ENCODE assay signal across 1 cellular context in genomic region chr1:16186655-16187235, GRCh38.
TF ChIP-seq lines count a peak whose summit lies in the region.

No MANE protein-coding gene starts in this region.

TF ChIP-seq in H1, 55 proteins besides CTCF, POLR2A, EP300 and RAD21:
- TF ChIP-seq, protein P1, sequence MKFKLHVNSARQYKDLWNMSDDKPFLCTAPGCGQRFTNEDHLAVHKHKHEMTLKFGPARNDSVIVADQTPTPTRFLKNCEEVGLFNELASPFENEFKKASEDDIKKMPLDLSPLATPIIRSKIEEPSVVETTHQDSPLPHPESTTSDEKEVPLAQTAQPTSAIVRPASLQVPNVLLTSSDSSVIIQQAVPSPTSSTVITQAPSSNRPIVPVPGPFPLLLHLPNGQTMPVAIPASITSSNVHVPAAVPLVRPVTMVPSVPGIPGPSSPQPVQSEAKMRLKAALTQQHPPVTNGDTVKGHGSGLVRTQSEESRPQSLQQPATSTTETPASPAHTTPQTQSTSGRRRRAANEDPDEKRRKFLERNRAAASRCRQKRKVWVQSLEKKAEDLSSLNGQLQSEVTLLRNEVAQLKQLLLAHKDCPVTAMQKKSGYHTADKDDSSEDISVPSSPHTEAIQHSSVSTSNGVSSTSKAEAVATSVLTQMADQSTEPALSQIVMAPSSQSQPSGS (IDR thresholded peaks at IDR 0.05; ENCODE audit: low read length), result no peak
- TF ChIP-seq ZNF274 (IDR thresholded peaks at IDR 0.05; ENCODE audit: borderline replicate concordance, extremely low read depth, low read length), result no peak
- no peak for TF ChIP-seq RXRA (IDR thresholded peaks at IDR 0.05; ENCODE audit: insufficient read depth, low read depth, low read length)
- TF ChIP-seq FOSL1 (IDR thresholded peaks at IDR 0.05; ENCODE audit: insufficient read depth, low read depth, low read length), result no peak
- TF ChIP-seq EGR1 (IDR thresholded peaks at IDR 0.05; ENCODE audit: borderline replicate concordance, low read depth, low read length), result no peak
- no peak for TF ChIP-seq SAP30 (IDR thresholded peaks at IDR 0.05; ENCODE audit: insufficient read depth, insufficient replicate concordance, low read length)
- TF ChIP-seq RNF2 (IDR thresholded peaks at IDR 0.05; ENCODE audit: borderline replicate concordance, low read depth, low read length, missing control alignments, poor library complexity, severe bottlenecking), result no peak
- no peak for TF ChIP-seq RBBP5 (IDR thresholded peaks at IDR 0.05; ENCODE audit: borderline replicate concordance, low read depth, low read length)
- no peak for TF ChIP-seq BRCA1 (IDR thresholded peaks at IDR 0.05; ENCODE audit: low read depth, low read length)
- TF ChIP-seq CTBP2 (IDR thresholded peaks at IDR 0.05; ENCODE audit: borderline replicate concordance, insufficient read depth, insufficient read length, low read length), result no peak
- TF ChIP-seq KDM1A (IDR thresholded peaks at IDR 0.05; ENCODE audit: borderline replicate concordance, low read length), result no peak
